In the genomic region with DNA sequence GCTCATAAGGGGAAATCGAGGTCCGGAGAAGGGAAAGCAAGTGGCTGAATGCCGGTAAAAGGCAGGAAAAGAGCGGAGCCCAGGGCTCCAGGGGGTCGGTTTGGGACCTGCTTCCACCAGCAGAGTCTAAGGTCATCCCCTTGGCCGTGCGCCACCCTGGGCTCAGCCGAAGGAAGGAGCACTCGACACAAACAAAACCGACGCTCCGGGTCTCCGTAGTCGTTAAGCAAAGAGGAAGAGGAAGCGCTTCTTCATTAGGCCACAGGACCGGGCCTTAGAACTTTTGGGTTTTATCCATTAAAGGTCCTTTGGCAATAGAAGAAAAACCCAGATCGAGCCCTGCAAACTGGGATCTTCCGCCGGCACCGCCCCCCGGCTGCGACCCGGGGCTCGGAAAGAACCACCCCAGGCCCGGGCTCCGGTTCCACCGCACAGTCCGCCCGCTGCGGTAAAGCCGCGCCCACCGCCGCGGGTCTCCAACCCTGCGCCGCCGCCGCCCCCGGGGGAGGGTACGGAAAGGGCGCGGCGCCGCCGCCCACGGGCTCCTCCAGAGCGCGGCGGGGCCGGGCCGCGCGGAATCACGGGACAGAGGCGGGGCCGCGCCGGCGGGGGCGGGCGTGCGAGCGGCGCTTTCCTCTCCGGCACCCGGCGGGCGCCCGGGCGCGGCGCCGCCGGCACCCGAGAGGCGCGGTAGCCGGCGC, we compare ENCODE assay signal across 1 cellular context.
TF ChIP-seq lines count a peak whose summit lies in the region.

A gene (plus strand): TSS at position 629 of the 701 bp plus-strand sequence. CDS start 189 bp downstream, outside the sequence.

TF ChIP-seq in HepG2, 621 proteins besides CTCF, POLR2A, EP300 and RAD21 (continued from another document and continues in another):
- TF ChIP-seq, protein P1, sequence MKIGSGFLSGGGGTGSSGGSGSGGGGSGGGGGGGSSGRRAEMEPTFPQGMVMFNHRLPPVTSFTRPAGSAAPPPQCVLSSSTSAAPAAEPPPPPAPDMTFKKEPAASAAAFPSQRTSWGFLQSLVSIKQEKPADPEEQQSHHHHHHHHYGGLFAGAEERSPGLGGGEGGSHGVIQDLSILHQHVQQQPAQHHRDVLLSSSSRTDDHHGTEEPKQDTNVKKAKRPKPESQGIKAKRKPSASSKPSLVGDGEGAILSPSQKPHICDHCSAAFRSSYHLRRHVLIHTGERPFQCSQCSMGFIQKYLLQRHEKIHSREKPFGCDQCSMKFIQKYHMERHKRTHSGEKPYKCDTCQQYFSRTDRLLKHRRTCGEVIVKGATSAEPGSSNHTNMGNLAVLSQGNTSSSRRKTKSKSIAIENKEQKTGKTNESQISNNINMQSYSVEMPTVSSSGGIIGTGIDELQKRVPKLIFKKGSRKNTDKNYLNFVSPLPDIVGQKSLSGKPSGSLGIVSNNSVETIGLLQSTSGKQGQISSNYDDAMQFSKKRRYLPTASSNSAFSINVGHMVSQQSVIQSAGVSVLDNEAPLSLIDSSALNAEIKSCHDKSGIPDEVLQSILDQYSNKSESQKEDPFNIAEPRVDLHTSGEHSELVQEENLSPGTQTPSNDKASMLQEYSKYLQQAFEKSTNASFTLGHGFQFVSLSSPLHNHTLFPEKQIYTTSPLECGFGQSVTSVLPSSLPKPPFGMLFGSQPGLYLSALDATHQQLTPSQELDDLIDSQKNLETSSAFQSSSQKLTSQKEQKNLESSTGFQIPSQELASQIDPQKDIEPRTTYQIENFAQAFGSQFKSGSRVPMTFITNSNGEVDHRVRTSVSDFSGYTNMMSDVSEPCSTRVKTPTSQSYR (CRISPR knock-in tag; IDR thresholded peaks at IDR 0.05; ENCODE audit: borderline replicate concordance) = no peak
- TF ChIP-seq ZNF557 (CRISPR knock-in tag; IDR thresholded peaks at IDR 0.05) = 0 out of 2 replicates have a peak, but pooled peaks have one; percentile 2
- TF ChIP-seq, protein P2, sequence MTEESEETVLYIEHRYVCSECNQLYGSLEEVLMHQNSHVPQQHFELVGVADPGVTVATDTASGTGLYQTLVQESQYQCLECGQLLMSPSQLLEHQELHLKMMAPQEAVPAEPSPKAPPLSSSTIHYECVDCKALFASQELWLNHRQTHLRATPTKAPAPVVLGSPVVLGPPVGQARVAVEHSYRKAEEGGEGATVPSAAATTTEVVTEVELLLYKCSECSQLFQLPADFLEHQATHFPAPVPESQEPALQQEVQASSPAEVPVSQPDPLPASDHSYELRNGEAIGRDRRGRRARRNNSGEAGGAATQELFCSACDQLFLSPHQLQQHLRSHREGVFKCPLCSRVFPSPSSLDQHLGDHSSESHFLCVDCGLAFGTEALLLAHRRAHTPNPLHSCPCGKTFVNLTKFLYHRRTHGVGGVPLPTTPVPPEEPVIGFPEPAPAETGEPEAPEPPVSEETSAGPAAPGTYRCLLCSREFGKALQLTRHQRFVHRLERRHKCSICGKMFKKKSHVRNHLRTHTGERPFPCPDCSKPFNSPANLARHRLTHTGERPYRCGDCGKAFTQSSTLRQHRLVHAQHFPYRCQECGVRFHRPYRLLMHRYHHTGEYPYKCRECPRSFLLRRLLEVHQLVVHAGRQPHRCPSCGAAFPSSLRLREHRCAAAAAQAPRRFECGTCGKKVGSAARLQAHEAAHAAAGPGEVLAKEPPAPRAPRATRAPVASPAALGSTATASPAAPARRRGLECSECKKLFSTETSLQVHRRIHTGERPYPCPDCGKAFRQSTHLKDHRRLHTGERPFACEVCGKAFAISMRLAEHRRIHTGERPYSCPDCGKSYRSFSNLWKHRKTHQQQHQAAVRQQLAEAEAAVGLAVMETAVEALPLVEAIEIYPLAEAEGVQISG (CRISPR knock-in tag; IDR thresholded peaks at IDR 0.05) = peak; percentile 32; the same call in 1 of the 2 replicates
- TF ChIP-seq ZNF781 (CRISPR knock-in tag; IDR thresholded peaks at IDR 0.05; ENCODE audit: borderline replicate concordance, not compliant biosample characterization) = peak; percentile 32
- TF ChIP-seq JARID2 (CRISPR knock-in tag; IDR thresholded peaks at IDR 0.05; ENCODE audit: insufficient replicate concordance) = no peak
- peak; percentile 33; the same call in 1 of the 2 replicates for TF ChIP-seq HDAC1 (CRISPR knock-in tag; IDR thresholded peaks at IDR 0.05)
- TF ChIP-seq ZBTB8A (CRISPR knock-in tag; IDR thresholded peaks at IDR 0.05; ENCODE audit: borderline replicate concordance, low read depth) = 0 out of 2 replicates have a peak, but pooled peaks have one; percentile 63
- TF ChIP-seq CHD2 (IDR thresholded peaks at IDR 0.05; ENCODE audit: low read depth, low read length) = no peak
- TF ChIP-seq ZNF850 (CRISPR knock-in tag; conservative IDR thresholded peaks at IDR 0.05) = no peak
- TF ChIP-seq KLF16 (CRISPR knock-in tag; IDR thresholded peaks at IDR 0.05) = peak in 1 of 2 experiments; percentile 4; a peak in 1 of 4 replicates
- TF ChIP-seq ZNF138 (CRISPR knock-in tag; IDR thresholded peaks at IDR 0.05; ENCODE audit: low read depth) = no peak; the same call in 1 of the 2 replicates
- TF ChIP-seq CBX1 (IDR thresholded peaks at IDR 0.05; ENCODE audit: low read depth) = no peak
- TF ChIP-seq, protein P3, sequence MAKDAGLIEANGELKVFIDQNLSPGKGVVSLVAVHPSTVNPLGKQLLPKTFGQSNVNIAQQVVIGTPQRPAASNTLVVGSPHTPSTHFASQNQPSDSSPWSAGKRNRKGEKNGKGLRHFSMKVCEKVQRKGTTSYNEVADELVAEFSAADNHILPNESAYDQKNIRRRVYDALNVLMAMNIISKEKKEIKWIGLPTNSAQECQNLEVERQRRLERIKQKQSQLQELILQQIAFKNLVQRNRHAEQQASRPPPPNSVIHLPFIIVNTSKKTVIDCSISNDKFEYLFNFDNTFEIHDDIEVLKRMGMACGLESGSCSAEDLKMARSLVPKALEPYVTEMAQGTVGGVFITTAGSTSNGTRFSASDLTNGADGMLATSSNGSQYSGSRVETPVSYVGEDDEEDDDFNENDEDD (CRISPR knock-in tag; IDR thresholded peaks at IDR 0.05; ENCODE audit: borderline replicate concordance) = peak; percentile 30; the same call in 1 of the 2 replicates
- no peak for TF ChIP-seq KAT2B (IDR thresholded peaks at IDR 0.05; ENCODE audit: borderline replicate concordance, low read depth, low read length)
- 0 out of 2 replicates have a peak, but pooled peaks have one; percentile 19 for TF ChIP-seq KDM4B (CRISPR knock-in tag; IDR thresholded peaks at IDR 0.05)
- TF ChIP-seq, protein P4, sequence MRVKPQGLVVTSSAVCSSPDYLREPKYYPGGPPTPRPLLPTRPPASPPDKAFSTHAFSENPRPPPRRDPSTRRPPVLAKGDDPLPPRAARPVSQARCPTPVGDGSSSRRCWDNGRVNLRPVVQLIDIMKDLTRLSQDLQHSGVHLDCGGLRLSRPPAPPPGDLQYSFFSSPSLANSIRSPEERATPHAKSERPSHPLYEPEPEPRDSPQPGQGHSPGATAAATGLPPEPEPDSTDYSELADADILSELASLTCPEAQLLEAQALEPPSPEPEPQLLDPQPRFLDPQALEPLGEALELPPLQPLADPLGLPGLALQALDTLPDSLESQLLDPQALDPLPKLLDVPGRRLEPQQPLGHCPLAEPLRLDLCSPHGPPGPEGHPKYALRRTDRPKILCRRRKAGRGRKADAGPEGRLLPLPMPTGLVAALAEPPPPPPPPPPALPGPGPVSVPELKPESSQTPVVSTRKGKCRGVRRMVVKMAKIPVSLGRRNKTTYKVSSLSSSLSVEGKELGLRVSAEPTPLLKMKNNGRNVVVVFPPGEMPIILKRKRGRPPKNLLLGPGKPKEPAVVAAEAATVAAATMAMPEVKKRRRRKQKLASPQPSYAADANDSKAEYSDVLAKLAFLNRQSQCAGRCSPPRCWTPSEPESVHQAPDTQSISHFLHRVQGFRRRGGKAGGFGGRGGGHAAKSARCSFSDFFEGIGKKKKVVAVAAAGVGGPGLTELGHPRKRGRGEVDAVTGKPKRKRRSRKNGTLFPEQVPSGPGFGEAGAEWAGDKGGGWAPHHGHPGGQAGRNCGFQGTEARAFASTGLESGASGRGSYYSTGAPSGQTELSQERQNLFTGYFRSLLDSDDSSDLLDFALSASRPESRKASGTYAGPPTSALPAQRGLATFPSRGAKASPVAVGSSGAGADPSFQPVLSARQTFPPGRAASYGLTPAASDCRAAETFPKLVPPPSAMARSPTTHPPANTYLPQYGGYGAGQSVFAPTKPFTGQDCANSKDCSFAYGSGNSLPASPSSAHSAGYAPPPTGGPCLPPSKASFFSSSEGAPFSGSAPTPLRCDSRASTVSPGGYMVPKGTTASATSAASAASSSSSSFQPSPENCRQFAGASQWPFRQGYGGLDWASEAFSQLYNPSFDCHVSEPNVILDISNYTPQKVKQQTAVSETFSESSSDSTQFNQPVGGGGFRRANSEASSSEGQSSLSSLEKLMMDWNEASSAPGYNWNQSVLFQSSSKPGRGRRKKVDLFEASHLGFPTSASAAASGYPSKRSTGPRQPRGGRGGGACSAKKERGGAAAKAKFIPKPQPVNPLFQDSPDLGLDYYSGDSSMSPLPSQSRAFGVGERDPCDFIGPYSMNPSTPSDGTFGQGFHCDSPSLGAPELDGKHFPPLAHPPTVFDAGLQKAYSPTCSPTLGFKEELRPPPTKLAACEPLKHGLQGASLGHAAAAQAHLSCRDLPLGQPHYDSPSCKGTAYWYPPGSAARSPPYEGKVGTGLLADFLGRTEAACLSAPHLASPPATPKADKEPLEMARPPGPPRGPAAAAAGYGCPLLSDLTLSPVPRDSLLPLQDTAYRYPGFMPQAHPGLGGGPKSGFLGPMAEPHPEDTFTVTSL (CRISPR knock-in tag; IDR thresholded peaks at IDR 0.05; ENCODE audit: borderline replicate concordance) = 0 out of 2 replicates have a peak, but pooled peaks have one; percentile 20
- TF ChIP-seq, protein P5, sequence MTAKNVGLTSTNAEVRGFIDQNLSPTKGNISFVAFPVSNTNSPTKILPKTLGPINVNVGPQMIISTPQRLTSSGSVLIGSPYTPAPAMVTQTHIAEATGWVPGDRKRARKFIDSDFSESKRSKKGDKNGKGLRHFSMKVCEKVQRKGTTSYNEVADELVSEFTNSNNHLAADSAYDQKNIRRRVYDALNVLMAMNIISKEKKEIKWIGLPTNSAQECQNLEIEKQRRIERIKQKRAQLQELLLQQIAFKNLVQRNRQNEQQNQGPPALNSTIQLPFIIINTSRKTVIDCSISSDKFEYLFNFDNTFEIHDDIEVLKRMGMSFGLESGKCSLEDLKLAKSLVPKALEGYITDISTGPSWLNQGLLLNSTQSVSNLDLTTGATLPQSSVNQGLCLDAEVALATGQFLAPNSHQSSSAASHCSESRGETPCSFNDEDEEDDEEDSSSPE (CRISPR knock-in tag; IDR thresholded peaks at IDR 0.05) = peak; percentile 25; the same call in 1 of the 2 replicates
- no peak for TF ChIP-seq SMYD3 (CRISPR knock-in tag; IDR thresholded peaks at IDR 0.05)
- TF ChIP-seq, protein P6, sequence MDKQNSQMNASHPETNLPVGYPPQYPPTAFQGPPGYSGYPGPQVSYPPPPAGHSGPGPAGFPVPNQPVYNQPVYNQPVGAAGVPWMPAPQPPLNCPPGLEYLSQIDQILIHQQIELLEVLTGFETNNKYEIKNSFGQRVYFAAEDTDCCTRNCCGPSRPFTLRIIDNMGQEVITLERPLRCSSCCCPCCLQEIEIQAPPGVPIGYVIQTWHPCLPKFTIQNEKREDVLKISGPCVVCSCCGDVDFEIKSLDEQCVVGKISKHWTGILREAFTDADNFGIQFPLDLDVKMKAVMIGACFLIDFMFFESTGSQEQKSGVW (CRISPR knock-in tag; IDR thresholded peaks at IDR 0.05; ENCODE audit: borderline replicate concordance) = no peak
- no peak for TF ChIP-seq ETV5 (CRISPR knock-in tag; IDR thresholded peaks at IDR 0.05; ENCODE audit: borderline replicate concordance)
- peak; percentile 11; the same call in 1 of the 2 replicates for TF ChIP-seq YEATS2 (CRISPR knock-in tag; IDR thresholded peaks at IDR 0.05; ENCODE audit: borderline replicate concordance)
- peak; percentile 68 for TF ChIP-seq PTBP1 (IDR thresholded peaks at IDR 0.05; ENCODE audit: low read depth, low read length, poor library complexity, severe bottlenecking)
- TF ChIP-seq MEIS2 (CRISPR knock-in tag; IDR thresholded peaks at IDR 0.05) = no peak
- no peak for TF ChIP-seq CBX2 (IDR thresholded peaks at IDR 0.05; ENCODE audit: low read depth, low read length)
- no peak for TF ChIP-seq CBX2 (CRISPR knock-in tag; IDR thresholded peaks at IDR 0.05; ENCODE audit: low read depth)
- TF ChIP-seq ZNF678 (CRISPR knock-in tag; IDR thresholded peaks at IDR 0.05) = 0 out of 2 replicates have a peak, but pooled peaks have one; percentile 39
- 0 out of 2 replicates have a peak, but pooled peaks have one; percentile 67 for TF ChIP-seq ZNF383 (CRISPR knock-in tag; IDR thresholded peaks at IDR 0.05; ENCODE audit: borderline replicate concordance)
- TF ChIP-seq, protein P7, sequence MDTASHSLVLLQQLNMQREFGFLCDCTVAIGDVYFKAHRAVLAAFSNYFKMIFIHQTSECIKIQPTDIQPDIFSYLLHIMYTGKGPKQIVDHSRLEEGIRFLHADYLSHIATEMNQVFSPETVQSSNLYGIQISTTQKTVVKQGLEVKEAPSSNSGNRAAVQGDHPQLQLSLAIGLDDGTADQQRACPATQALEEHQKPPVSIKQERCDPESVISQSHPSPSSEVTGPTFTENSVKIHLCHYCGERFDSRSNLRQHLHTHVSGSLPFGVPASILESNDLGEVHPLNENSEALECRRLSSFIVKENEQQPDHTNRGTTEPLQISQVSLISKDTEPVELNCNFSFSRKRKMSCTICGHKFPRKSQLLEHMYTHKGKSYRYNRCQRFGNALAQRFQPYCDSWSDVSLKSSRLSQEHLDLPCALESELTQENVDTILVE (CRISPR knock-in tag; IDR thresholded peaks at IDR 0.05) = peak; percentile 80; the same call in 1 of the 2 replicates
